ENCODE assay signal across 8 cellular contexts in genomic region chr1:32351859-32352745, GRCh38. TPM values are rescaled to one million over a fixed set of nuclear protein-coding genes. Genes with fewer than 3 reads are reported as not detected.
DNase-seq lines count a peak whose midpoint lies in the region; ATAC-seq and TF ChIP-seq lines count a peak whose summit lies in the region.

No MANE protein-coding gene starts in this region.

- in situ Hi-C loops in KBM-7 (cut with MboI; ENCODE audit: low pct_unique_long_range_greater_than_20kb, low sequenced_read_pairs), result no loop called here

- peak overlapping the region; percentile 73 for H3K4me3 ChIP-seq in fibroblast of villous mesenchyme (ENCODE audit: low read depth, low read length)

- ATAC-seq in HG02571 (IDR thresholded peaks at IDR 0.05; ENCODE audit: unreplicated experiment), result peak; percentile 11

- TF ChIP-seq CTCF in fibroblast of villous mesenchyme (IDR thresholded peaks at IDR 0.05; ENCODE audit: insufficient read depth, low read depth, low read length) (peak; percentile 11), neural crest cell (conservative IDR thresholded peaks at IDR 0.05) (no peak)

- peak overlapping the region; percentile 43 for H3K27ac Mint-ChIP-seq in neural crest cell (ENCODE audit: unreplicated experiment)

- peaks cover 4% of the 10 kb centered on the region for H3K27me3 Mint-ChIP-seq in neural crest cell (ENCODE audit: low read depth)

- H3K9me3 Mint-ChIP-seq in neural crest cell, result peaks cover 4% of the 10 kb centered on the region

- DNase-seq in D341Med (ENCODE audit: low spot score) (peak; percentile 63), T1000 (lab: John Stamatoyannopoulos, UW) (peak; percentile 44), fibroblast of villous mesenchyme (ENCODE audit: low read depth) (peak; percentile 58), neural crest cell (ENCODE audit: low read depth, low spot score) (no peak), kidney glomerular epithelial cell (lab: John Stamatoyannopoulos, UW) (no peak), KBM-7 (no peak), SIG-M5 (lab: John Stamatoyannopoulos, UW) (no peak)

- peaks cover 60% of the 10 kb centered on the region for H3K4me1 Mint-ChIP-seq in neural crest cell

- H3K4me3 Mint-ChIP-seq in neural crest cell, result peak overlapping the region; percentile 83

- H3K36me3 Mint-ChIP-seq in neural crest cell (ENCODE audit: low read depth), result peaks cover 5% of the 10 kb centered on the region

RNA-seq across cellular contexts. Expression of gene FAM229A, which starts 10.2 kb away (rescaled TPM):
- total RNA-seq in fibroblast of villous mesenchyme (1.3 TPM in 2 replicates), neural crest cell (7.1 and 7.7 TPM in 2 replicates)

RNA-seq across cellular contexts. Expression of gene TSSK3, which starts 10.2 kb away (rescaled TPM):
- total RNA-seq in fibroblast of villous mesenchyme (0.86 and 0.97 TPM in 2 replicates), neural crest cell (2.2 and 2.7 TPM in 2 replicates)

RNA-seq across cellular contexts. Expression of gene MARCKSL1, which starts 16.1 kb away (rescaled TPM):
- 30.9 and 32.4 TPM in 2 replicates for total RNA-seq in fibroblast of villous mesenchyme
- 943 and 952 TPM in 2 replicates for total RNA-seq in neural crest cell

RNA-seq across cellular contexts. Expression of gene BSDC1, which starts 42.1 kb away (rescaled TPM):
- total RNA-seq in fibroblast of villous mesenchyme (58.3 and 76.4 TPM in 2 replicates), neural crest cell (38.6 and 41.5 TPM in 2 replicates)

Comparison
In these comparisons a context has a peak if more than half of its experiments do, and no peak if none do; other contexts are left out.
1. DNase-seq: peak in D341Med (single experiment), T1000 (single experiment) and fibroblast of villous mesenchyme (single experiment); none in neural crest cell (single experiment), kidney glomerular epithelial cell (single experiment), KBM-7 (single experiment) and SIG-M5 (single experiment).
2. RNA of gene MARCKSL1, which starts 16.1 kb away (total RNA-seq): 943 to 952 TPM in neural crest cell; 30.9 to 32.4 TPM in fibroblast of villous mesenchyme; every median in the first group is over 10 times any median in the second.